Comparison of ENCODE assay signal across 3 cellular contexts in the genomic region with DNA sequence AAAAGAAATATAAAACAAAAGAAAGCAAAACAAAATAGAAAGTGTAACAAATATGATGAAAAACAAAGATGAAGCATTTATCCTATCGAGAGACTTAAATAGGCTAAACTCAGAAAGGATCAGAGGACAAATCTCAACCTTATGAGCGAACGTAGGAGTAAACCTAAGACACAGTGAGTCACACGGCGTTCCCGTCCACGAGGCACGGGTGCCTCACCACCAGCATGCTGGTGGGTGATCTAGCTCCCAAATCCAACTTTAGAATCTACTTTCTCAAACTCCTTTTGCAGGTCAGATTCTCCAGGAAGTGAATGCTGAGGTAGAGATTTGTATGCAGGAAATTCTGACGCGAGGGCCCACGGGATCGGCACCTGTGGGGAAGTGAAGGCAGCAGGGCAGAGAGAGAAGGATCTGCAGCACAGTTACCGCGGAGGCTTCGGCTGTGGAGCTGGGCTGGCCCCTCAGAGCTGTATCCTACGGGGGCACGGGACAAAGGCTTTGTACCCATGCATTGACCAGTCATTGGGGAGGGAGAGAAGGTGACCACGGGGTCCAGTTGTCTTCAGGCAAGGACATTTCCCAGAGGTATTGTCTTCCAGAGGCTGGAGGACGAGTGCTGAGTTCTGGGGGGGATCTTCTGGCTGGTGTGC.
TF ChIP-seq lines count a peak whose summit lies in the region.

No MANE protein-coding gene starts in this region.

TF ChIP-seq in SK-N-SH, 30 proteins besides CTCF, POLR2A, EP300 and RAD21:
- no peak for TF ChIP-seq IRF3 (IDR thresholded peaks at IDR 0.05; ENCODE audit: low read depth, low read length)
- no peak for TF ChIP-seq TAF1 (IDR thresholded peaks at IDR 0.05; ENCODE audit: borderline replicate concordance, low read depth, low read length)
- TF ChIP-seq CHD2 (IDR thresholded peaks at IDR 0.05; ENCODE audit: low read length, partially characterized antibody): no peak
- no peak for TF ChIP-seq EZH2phosphoT487 (IDR thresholded peaks at IDR 0.05; ENCODE audit: borderline replicate concordance, low read depth)
- no peak for TF ChIP-seq RFX5 (IDR thresholded peaks at IDR 0.05; ENCODE audit: low read length)

TF ChIP-seq in SK-N-SH treated with all-trans-retinoic acid at 6 μM for 48 hours, 23 proteins besides CTCF, POLR2A, EP300 and RAD21:
- TF ChIP-seq ZNF565 (CRISPR knock-in tag; conservative IDR thresholded peaks at IDR 0.05; ENCODE audit: low read depth) (no peak), ESRRG (CRISPR knock-in tag; IDR thresholded peaks at IDR 0.05) (no peak), ZNF70 (CRISPR knock-in tag; IDR thresholded peaks at IDR 0.05) (no peak), ISL1 (CRISPR knock-in tag; IDR thresholded peaks at IDR 0.05) (no peak), TCF4 (CRISPR knock-in tag; IDR thresholded peaks at IDR 0.05; ENCODE audit: borderline replicate concordance) (no peak), OSR1 (CRISPR knock-in tag; IDR thresholded peaks at IDR 0.05) (no peak), BACH2 (CRISPR knock-in tag; IDR thresholded peaks at IDR 0.05; ENCODE audit: borderline replicate concordance) (no peak), ZNF8 (CRISPR knock-in tag; IDR thresholded peaks at IDR 0.05) (no peak), ZC3H10 (CRISPR knock-in tag; IDR thresholded peaks at IDR 0.05) (no peak), ARNTL (CRISPR knock-in tag; IDR thresholded peaks at IDR 0.05; ENCODE audit: borderline replicate concordance, low read depth) (no peak), TOX (CRISPR knock-in tag; IDR thresholded peaks at IDR 0.05; ENCODE audit: borderline replicate concordance) (no peak), ZFP30 (CRISPR knock-in tag; IDR thresholded peaks at IDR 0.05) (no peak), PPARA (CRISPR knock-in tag; IDR thresholded peaks at IDR 0.05; ENCODE audit: borderline replicate concordance) (no peak), GLIS3 (CRISPR knock-in tag; IDR thresholded peaks at IDR 0.05) (no peak), ZFP3 (CRISPR knock-in tag; IDR thresholded peaks at IDR 0.05) (no peak)
- TF ChIP-seq, protein P1, sequence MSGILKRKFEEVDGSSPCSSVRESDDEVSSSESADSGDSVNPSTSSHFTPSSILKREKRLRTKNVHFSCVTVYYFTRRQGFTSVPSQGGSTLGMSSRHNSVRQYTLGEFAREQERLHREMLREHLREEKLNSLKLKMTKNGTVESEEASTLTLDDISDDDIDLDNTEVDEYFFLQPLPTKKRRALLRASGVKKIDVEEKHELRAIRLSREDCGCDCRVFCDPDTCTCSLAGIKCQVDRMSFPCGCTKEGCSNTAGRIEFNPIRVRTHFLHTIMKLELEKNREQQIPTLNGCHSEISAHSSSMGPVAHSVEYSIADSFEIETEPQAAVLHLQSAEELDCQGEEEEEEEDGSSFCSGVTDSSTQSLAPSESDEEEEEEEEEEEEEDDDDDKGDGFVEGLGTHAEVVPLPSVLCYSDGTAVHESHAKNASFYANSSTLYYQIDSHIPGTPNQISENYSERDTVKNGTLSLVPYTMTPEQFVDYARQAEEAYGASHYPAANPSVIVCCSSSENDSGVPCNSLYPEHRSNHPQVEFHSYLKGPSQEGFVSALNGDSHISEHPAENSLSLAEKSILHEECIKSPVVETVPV (CRISPR knock-in tag; IDR thresholded peaks at IDR 0.05): no peak
- TF ChIP-seq, protein P2, sequence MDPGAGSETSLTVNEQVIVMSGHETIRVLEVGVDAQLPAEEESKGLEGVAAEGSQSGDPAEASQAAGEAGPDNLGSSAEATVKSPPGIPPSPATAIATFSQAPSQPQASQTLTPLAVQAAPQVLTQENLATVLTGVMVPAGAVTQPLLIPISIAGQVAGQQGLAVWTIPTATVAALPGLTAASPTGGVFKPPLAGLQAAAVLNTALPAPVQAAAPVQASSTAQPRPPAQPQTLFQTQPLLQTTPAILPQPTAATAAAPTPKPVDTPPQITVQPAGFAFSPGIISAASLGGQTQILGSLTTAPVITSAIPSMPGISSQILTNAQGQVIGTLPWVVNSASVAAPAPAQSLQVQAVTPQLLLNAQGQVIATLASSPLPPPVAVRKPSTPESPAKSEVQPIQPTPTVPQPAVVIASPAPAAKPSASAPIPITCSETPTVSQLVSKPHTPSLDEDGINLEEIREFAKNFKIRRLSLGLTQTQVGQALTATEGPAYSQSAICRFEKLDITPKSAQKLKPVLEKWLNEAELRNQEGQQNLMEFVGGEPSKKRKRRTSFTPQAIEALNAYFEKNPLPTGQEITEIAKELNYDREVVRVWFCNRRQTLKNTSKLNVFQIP (CRISPR knock-in tag; IDR thresholded peaks at IDR 0.05; ENCODE audit: borderline replicate concordance, low read depth): no peak
- TF ChIP-seq, protein P3, sequence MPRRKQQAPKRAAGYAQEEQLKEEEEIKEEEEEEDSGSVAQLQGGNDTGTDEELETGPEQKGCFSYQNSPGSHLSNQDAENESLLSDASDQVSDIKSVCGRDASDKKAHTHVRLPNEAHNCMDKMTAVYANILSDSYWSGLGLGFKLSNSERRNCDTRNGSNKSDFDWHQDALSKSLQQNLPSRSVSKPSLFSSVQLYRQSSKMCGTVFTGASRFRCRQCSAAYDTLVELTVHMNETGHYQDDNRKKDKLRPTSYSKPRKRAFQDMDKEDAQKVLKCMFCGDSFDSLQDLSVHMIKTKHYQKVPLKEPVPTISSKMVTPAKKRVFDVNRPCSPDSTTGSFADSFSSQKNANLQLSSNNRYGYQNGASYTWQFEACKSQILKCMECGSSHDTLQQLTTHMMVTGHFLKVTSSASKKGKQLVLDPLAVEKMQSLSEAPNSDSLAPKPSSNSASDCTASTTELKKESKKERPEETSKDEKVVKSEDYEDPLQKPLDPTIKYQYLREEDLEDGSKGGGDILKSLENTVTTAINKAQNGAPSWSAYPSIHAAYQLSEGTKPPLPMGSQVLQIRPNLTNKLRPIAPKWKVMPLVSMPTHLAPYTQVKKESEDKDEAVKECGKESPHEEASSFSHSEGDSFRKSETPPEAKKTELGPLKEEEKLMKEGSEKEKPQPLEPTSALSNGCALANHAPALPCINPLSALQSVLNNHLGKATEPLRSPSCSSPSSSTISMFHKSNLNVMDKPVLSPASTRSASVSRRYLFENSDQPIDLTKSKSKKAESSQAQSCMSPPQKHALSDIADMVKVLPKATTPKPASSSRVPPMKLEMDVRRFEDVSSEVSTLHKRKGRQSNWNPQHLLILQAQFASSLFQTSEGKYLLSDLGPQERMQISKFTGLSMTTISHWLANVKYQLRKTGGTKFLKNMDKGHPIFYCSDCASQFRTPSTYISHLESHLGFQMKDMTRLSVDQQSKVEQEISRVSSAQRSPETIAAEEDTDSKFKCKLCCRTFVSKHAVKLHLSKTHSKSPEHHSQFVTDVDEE (CRISPR knock-in tag; IDR thresholded peaks at IDR 0.05): no peak
- TF ChIP-seq, protein P4, sequence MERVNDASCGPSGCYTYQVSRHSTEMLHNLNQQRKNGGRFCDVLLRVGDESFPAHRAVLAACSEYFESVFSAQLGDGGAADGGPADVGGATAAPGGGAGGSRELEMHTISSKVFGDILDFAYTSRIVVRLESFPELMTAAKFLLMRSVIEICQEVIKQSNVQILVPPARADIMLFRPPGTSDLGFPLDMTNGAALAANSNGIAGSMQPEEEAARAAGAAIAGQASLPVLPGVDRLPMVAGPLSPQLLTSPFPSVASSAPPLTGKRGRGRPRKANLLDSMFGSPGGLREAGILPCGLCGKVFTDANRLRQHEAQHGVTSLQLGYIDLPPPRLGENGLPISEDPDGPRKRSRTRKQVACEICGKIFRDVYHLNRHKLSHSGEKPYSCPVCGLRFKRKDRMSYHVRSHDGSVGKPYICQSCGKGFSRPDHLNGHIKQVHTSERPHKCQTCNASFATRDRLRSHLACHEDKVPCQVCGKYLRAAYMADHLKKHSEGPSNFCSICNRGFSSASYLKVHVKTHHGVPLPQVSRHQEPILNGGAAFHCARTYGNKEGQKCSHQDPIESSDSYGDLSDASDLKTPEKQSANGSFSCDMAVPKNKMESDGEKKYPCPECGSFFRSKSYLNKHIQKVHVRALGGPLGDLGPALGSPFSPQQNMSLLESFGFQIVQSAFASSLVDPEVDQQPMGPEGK (CRISPR knock-in tag; IDR thresholded peaks at IDR 0.05; ENCODE audit: borderline replicate concordance): no peak

TF ChIP-seq in K562, 482 proteins besides CTCF, POLR2A, EP300 and RAD21:
- TF ChIP-seq FOSL1 (tag; conservative IDR thresholded peaks at IDR 0.05): 0 out of 2 replicates have a peak, but pooled peaks have one; percentile 18
- TF ChIP-seq MAX (CRISPR knock-in tag; IDR thresholded peaks at IDR 0.05): peak; percentile 64
- TF ChIP-seq XRCC3 (IDR thresholded peaks at IDR 0.05): no peak
- no peak for TF ChIP-seq FOXK2 (conservative IDR thresholded peaks at IDR 0.05 in 1 of 2, IDR thresholded peaks at IDR 0.05 in 1 of 2; ENCODE audit: low read depth in 2 of 2)
TF ChIP-seq in K562: peak in this region for 2.
